Comparison of ENCODE assay signal across 21 cellular contexts in the genomic region with DNA sequence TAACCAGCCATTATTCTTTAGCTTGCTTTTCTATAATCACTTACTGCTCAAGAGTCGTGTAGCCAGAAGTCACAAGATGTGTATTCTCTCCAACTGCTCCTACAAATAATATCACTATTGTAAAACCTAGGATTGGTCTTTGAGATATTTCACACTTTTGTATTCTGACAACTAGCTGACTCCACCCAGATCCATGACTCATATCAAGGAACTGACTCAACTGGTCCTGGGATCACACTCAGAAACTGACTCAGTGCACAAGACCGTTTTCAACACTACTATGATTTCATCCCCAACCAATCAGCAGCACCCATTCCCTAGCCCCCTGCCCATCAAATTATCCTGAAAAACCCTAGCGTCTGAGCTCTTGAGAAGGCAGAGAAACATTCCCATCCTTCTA. TPM values are rescaled to one million over a fixed set of nuclear protein-coding genes. Genes with fewer than 3 reads are reported as not detected.
DNase-seq lines count a peak whose midpoint lies in the region; ATAC-seq and TF ChIP-seq lines count a peak whose summit lies in the region.
"Had no signal": no experiment of that assay in that cellular context is flagged by ENCODE, and none has a peak within 500 bp of the region (broad histone marks: within the 10 kb centered on the region; RNA-seq: fewer than 3 reads in every experiment).

No MANE protein-coding gene starts in this region.

- DNase-seq in Calu3 (peak; percentile 2), HT1080 (ENCODE audit: low read depth) (peak; percentile 70), astrocyte of the spinal cord (ENCODE audit: low read depth, low spot score) (peak; percentile 10), fibroblast of the aortic adventitia (ENCODE audit: low read depth) (peak; percentile 59), neuronal stem cell (ENCODE audit: low spot score) (no peak), NCI-H146 treated with DMSO at 0.1 percent for 48 hours (lab: John Stamatoyannopoulos, UW; ENCODE audit: unreplicated experiment) (no peak)
- DNase-seq in stimulated activated CD4-positive, alpha-beta T cell treated with anti-CD3 and anti-CD28 coated beads, Interleukin-12 subunit alpha, Interleukin-12 subunit beta, amount 100 ng/mL, for 4 hours, result no peak
- DNase-seq: activated CD4-positive, alpha-beta memory T cell treated with anti-CD3 and anti-CD28 coated beads for 36 hours; activated T-cell treated with anti-CD3 and anti-CD28 coated beads, Interleukin-2, amount 50 U/mL, for 4 hours; CD4-positive, alpha-beta T cell; head of caudate nucleus; KG1; lower lobe of right lung; NCI-H1105 treated with DMSO at 0.1 percent for 48 hours; NCI-H2107; NCI-H524 treated with DMSO at 0.1 percent for 48 hours; occipital lobe; testis had no signal

- no peaks in the 10 kb centered on the region for H3K4me1 Mint-ChIP-seq in Calu3 (ENCODE audit: low read depth, unreplicated experiment)
- H3K4me1 Mint-ChIP-seq: activated naive CD4-positive, alpha-beta T cell treated with anti-CD3 and anti-CD28 coated beads, Interleukin-2, amount 50 U/mL, for 24 hours had no signal

- no peak overlapping the region for H3K9ac ChIP-seq in neuronal stem cell (ENCODE audit: low read depth, low read length, poor library complexity)

- in situ Hi-C loops in astrocyte of the spinal cord (cut with HindIII; ENCODE audit: low sequenced_read_pairs), result no loop called here

- H3K36me3 Mint-ChIP-seq in Calu3 (ENCODE audit: insufficient read depth, unreplicated experiment), result no peaks in the 10 kb centered on the region
- H3K36me3 Mint-ChIP-seq: activated CD4-positive, alpha-beta memory T cell treated with anti-CD3 and anti-CD28 coated beads for 36 hours had no signal

- no peak overlapping the region for H2BK120ac ChIP-seq in neuronal stem cell (ENCODE audit: low read depth, low read length)

- BruUV-seq in Calu3 (replicated peaks; lab: Mats Ljungman, UMichigan), result no TSS peak

- H3K79me1 ChIP-seq in neuronal stem cell (ENCODE audit: low read depth, low read length), result no peaks in the 10 kb centered on the region

- H3K4me3 Mint-ChIP-seq in Calu3 (ENCODE audit: low read depth, unreplicated experiment), result no peak overlapping the region
- H3K4me3 Mint-ChIP-seq: activated CD4-positive, alpha-beta memory T cell treated with anti-CD3 and anti-CD28 coated beads for 36 hours; activated naive CD4-positive, alpha-beta T cell treated with anti-CD3 and anti-CD28 coated beads, Interleukin-2, amount 50 U/mL, for 24 hours; activated T-cell treated with anti-CD3 and anti-CD28 coated beads, Interleukin-2, amount 50 U/mL, for 4 hours; CD4-positive, alpha-beta T cell had no signal

- no peak overlapping the region for H2BK12ac ChIP-seq in neuronal stem cell (ENCODE audit: low read length)

- no peak overlapping the region for H2BK5ac ChIP-seq in neuronal stem cell (ENCODE audit: low read length)

- H3K9me3 ChIP-seq in neuronal stem cell (replicated peaks in 1 of 2; ENCODE audit: control insufficient read depth in 2 of 2, insufficient read depth in 1 of 2, low read depth in 1 of 2, low read length in 2 of 2), result peaks cover 0 to 5% of the 10 kb centered on the region in 2 donors
- H3K9me3 ChIP-seq: testis had no signal

- H3K14ac ChIP-seq in neuronal stem cell (ENCODE audit: low read length), result no peak overlapping the region

- ATAC-seq in GM19395 (IDR thresholded peaks at IDR 0.05; ENCODE audit: unreplicated experiment), result no peak
- ATAC-seq: activated T-cell treated with anti-CD3 and anti-CD28 coated beads, Interleukin-2, amount 50 U/mL, for 4 hours; lower lobe of right lung had no signal

- H3K4ac ChIP-seq in neuronal stem cell (ENCODE audit: low read length), result no peak overlapping the region

- no peaks in the 10 kb centered on the region for H3K27me3 ChIP-seq in neuronal stem cell (ENCODE audit: control insufficient read depth in 3 of 3, insufficient read depth in 3 of 3, low read depth in 1 of 3, low read length in 3 of 3)
- H3K27me3 ChIP-seq: testis had no signal

- H2AFZ ChIP-seq in neuronal stem cell (ENCODE audit: low read length), result no peak overlapping the region

- no peaks in the 10 kb centered on the region for H3K4me1 ChIP-seq in neuronal stem cell (ENCODE audit: control insufficient read depth in 2 of 2, insufficient read depth in 1 of 2, low read depth in 1 of 2, low read length in 2 of 2)
- H3K4me1 ChIP-seq: lower lobe of right lung, testis had no signal

- no peaks in the 10 kb centered on the region for H3K36me3 ChIP-seq in neuronal stem cell (replicated peaks in 1 of 2; ENCODE audit: control insufficient read depth in 2 of 2, insufficient read depth in 2 of 2, low read length in 2 of 2)
- H3K36me3 ChIP-seq: lower lobe of right lung had no signal

- intact Hi-C loops in Calu3 (cut with micrococcal nuclease; ENCODE audit: unreplicated experiment), result no loop called here

- no peak for TF ChIP-seq CTCF in Calu3 (IDR thresholded peaks at IDR 0.05; ENCODE audit: unreplicated experiment)
- no peak for TF ChIP-seq CTCF in astrocyte of the spinal cord (IDR thresholded peaks at IDR 0.05; ENCODE audit: low read depth, low read length)
- TF ChIP-seq CTCF in fibroblast of the aortic adventitia (IDR thresholded peaks at IDR 0.05; ENCODE audit: insufficient read depth, low read length), result no peak

- no peak overlapping the region for H3K4me2 ChIP-seq in neuronal stem cell (ENCODE audit: insufficient read depth, low read length, poor library complexity, severe bottlenecking)

- peaks cover 13% of the 10 kb centered on the region for H3K27me3 Mint-ChIP-seq in Calu3 (ENCODE audit: unreplicated experiment)

- H4K8ac ChIP-seq in neuronal stem cell (ENCODE audit: low read depth, low read length), result no peak overlapping the region

- no peak overlapping the region for H3K27ac ChIP-seq in neuronal stem cell (replicated peaks; ENCODE audit: low read length)
- H3K27ac ChIP-seq: coronary artery, lower lobe of right lung, testis had no signal

- H4K91ac ChIP-seq in neuronal stem cell (ENCODE audit: low read depth, low read length, poor library complexity), result no peak overlapping the region

- H3K18ac ChIP-seq in neuronal stem cell (ENCODE audit: low read length), result no peak overlapping the region

- H3K27ac Mint-ChIP-seq in Calu3 (ENCODE audit: unreplicated experiment), result no peak overlapping the region
- H3K27ac Mint-ChIP-seq: activated CD4-positive, alpha-beta memory T cell treated with anti-CD3 and anti-CD28 coated beads for 36 hours; activated naive CD4-positive, alpha-beta T cell treated with anti-CD3 and anti-CD28 coated beads, Interleukin-2, amount 50 U/mL, for 24 hours; CD4-positive, alpha-beta T cell had no signal

- H3K23ac ChIP-seq in neuronal stem cell (ENCODE audit: low read depth, low read length, poor library complexity), result no peak overlapping the region

- CTCF ChIA-PET in Calu3 (lab: Charles Lee), result no interaction called here

- peaks cover 4% of the 10 kb centered on the region for H3K9me3 Mint-ChIP-seq in Calu3 (ENCODE audit: low read depth, unreplicated experiment)

- H2BK15ac ChIP-seq in neuronal stem cell (ENCODE audit: low read length), result no peak overlapping the region

- H3K4me3 ChIP-seq in astrocyte of the spinal cord (ENCODE audit: low read depth, low read length) (no peak overlapping the region), fibroblast of the aortic adventitia (ENCODE audit: low read depth, low read length) (no peak overlapping the region), neuronal stem cell (ENCODE audit: low read length in 2 of 2) (no peak overlapping the region)
- H3K4me3 ChIP-seq: coronary artery, lower lobe of right lung, testis had no signal

- WGBS in neuronal stem cell (ENCODE audit: extremely low coverage in 2 of 2, insufficient read length in 2 of 2, insufficient replicate concordance in 1 of 2), 2 donors, result no CpG with 5 or more reads among the region's 3 CpGs

- H2AK5ac ChIP-seq in neuronal stem cell (ENCODE audit: low read depth, low read length), result no peak overlapping the region

RNA-seq across cellular contexts. Expression of gene ORC5, which starts 56.5 kb away (rescaled TPM):
- total RNA-seq in Calu3 (2022) (16.8 and 20.2 TPM in 2 replicates), fibroblast of the aortic adventitia (ENCODE audit: low replicate concordance) (19.5 and 28.1 TPM in 2 replicates)
- total RNA-seq in HT1080 (2014; rRNA removed; shearing (Covaris generic)), result 32.8 and 58.7 TPM in 2 replicates
- 29.3 and 30.9 TPM in 2 replicates for polyA plus RNA-seq in HT1080 (2015; cell fraction: cytosol; rRNA removed)
- 45.5 and 47.2 TPM in 2 replicates for polyA plus RNA-seq in HT1080 (2015; cell fraction: nucleus; rRNA removed)
- polyA plus RNA-seq in neuronal stem cell (2013, experiment 1 of 2), result 14.0 TPM
- polyA plus RNA-seq in neuronal stem cell (2013, experiment 2 of 2), result 13.3 TPM

Comparison
In these comparisons a context has a peak if more than half of its experiments do, and no peak if none do; other contexts are left out.
1. DNase-seq: peak in Calu3 (single experiment), HT1080 (single experiment), astrocyte of the spinal cord (single experiment) and fibroblast of the aortic adventitia (single experiment); none in stimulated activated CD4-positive, alpha-beta T cell treated with anti-CD3 and anti-CD28 coated beads, Interleukin-12 subunit alpha, Interleukin-12 subunit beta, amount 100 ng/mL, for 4 hours (single experiment), neuronal stem cell (single experiment) and NCI-H146 treated with DMSO at 0.1 percent for 48 hours (single experiment).